In genomic region chr5:117713585-117714198, GRCh38 we compare ENCODE assay signal across 19 cellular contexts.
A peak's percentile ranks its signal among the peaks of the same experiment; 100 is the strongest.
DNase-seq lines count a peak whose midpoint lies in the region; ATAC-seq, FAIRE-seq and TF ChIP-seq lines count a peak whose summit lies in the region.
"Had no signal": no experiment of that assay in that cellular context is flagged by ENCODE, and none has a peak within 500 bp of the region (broad histone marks: within the 10 kb centered on the region; RNA-seq: fewer than 3 reads in every experiment).

No MANE protein-coding gene starts in this region.

- peak; percentile 29 for FAIRE-seq in D721Med (lab: Jason Lieb, UNC)
- FAIRE-seq: astrocyte had no signal

- peaks cover 50% of the 10 kb centered on the region for H3K36me3 Mint-ChIP-seq in WTC11
- H3K36me3 Mint-ChIP-seq: stimulated activated effector memory CD8-positive, alpha-beta T cell treated with anti-CD3 and anti-CD28 coated beads, Interleukin-12 subunit alpha, Interleukin-12 subunit beta, amount 100 ng/mL, for 72 hours had no signal

- no peaks in the 10 kb centered on the region for H3K4me1 Mint-ChIP-seq in WTC11
- H3K4me1 Mint-ChIP-seq: stimulated activated effector memory CD8-positive, alpha-beta T cell treated with anti-CD3 and anti-CD28 coated beads, Interleukin-12 subunit alpha, Interleukin-12 subunit beta, amount 100 ng/mL, for 72 hours had no signal

- CTCF ChIA-PET in HEK293T (lab: Yijun Ruan, JAX): no interaction called here
- CTCF ChIA-PET in WTC11 (lab: Charles Lee): no interaction called here

- TF ChIP-seq CTCF in D721Med (IDR thresholded peaks at IDR 0.05; ENCODE audit: insufficient read depth, missing control alignments) (no peak), WTC11 (IDR thresholded peaks at IDR 0.05) (no peak), fibroblast of pulmonary artery (IDR thresholded peaks at IDR 0.05; ENCODE audit: low read length, missing control alignments) (no peak)

- DNase-seq in D721Med (ENCODE audit: insufficient read length, low spot score) (no peak), HEK293T (ENCODE audit: extremely low spot score) (no peak), WTC11 (ENCODE audit: low spot score) (no peak), fibroblast of pulmonary artery (ENCODE audit: low read depth) (peak; percentile 14), SW 1271 (lab: John Stamatoyannopoulos, UW) (no peak), kidney glomerular epithelial cell (lab: John Stamatoyannopoulos, UW) (no peak), NCI-H1436 treated with DMSO at 0.1 percent for 48 hours (lab: John Stamatoyannopoulos, UW) (no peak)
- DNase-seq: activated CD4-positive, alpha-beta T cell treated with anti-CD3 and anti-CD28 coated beads for 4 hours; activated gamma-delta T cell; cortex of kidney; left cardiac atrium; NCI-H1048; SHP77 had no signal

- H3K4me3 Mint-ChIP-seq in WTC11: no peak overlapping the region
- H3K4me3 Mint-ChIP-seq: stimulated activated effector memory CD8-positive, alpha-beta T cell treated with anti-CD3 and anti-CD28 coated beads, Interleukin-12 subunit alpha, Interleukin-12 subunit beta, amount 100 ng/mL, for 72 hours had no signal

- H3K9me3 Mint-ChIP-seq in WTC11: peaks cover 67% of the 10 kb centered on the region

- POLR2A ChIA-PET in HEK293T (lab: Yijun Ruan, JAX) (no interaction called here), WTC11 (lab: Charles Lee) (no interaction called here)

- no peak overlapping the region for H3K4me3 ChIP-seq in fibroblast of pulmonary artery (replicated peaks; ENCODE audit: low read depth, low read length)
- H3K4me3 ChIP-seq: HAP-1, hepatocyte, tibial nerve had no signal

- no peaks in the 10 kb centered on the region for H3K27me3 Mint-ChIP-seq in WTC11 (ENCODE audit: low read depth)

- ATAC-seq in WTC11 (no peak), HG02759 (IDR thresholded peaks at IDR 0.05; ENCODE audit: unreplicated experiment) (no peak)
- ATAC-seq: left cardiac atrium; stimulated activated effector memory CD8-positive, alpha-beta T cell treated with anti-CD3 and anti-CD28 coated beads, Interleukin-12 subunit alpha, Interleukin-12 subunit beta, amount 100 ng/mL, for 72 hours had no signal

- no peak overlapping the region for H3K27ac Mint-ChIP-seq in WTC11
- H3K27ac Mint-ChIP-seq: stimulated activated effector memory CD8-positive, alpha-beta T cell treated with anti-CD3 and anti-CD28 coated beads, Interleukin-12 subunit alpha, Interleukin-12 subunit beta, amount 100 ng/mL, for 72 hours had no signal

TF ChIP-seq in HEK293T, 16 proteins besides CTCF, POLR2A, EP300 and RAD21:
- TF ChIP-seq LEF1 (IDR thresholded peaks at IDR 0.05; ENCODE audit: borderline replicate concordance) (no peak), ZNF384 (IDR thresholded peaks at IDR 0.05) (no peak), FOXM1 (IDR thresholded peaks at IDR 0.05; ENCODE audit: borderline replicate concordance) (no peak), CTBP1 (IDR thresholded peaks at IDR 0.05; ENCODE audit: borderline replicate concordance) (0 out of 2 replicates have a peak, but pooled peaks have one; percentile 6), NFRKB (IDR thresholded peaks at IDR 0.05) (no peak)
TF ChIP-seq in HEK293T: peak in this region for 1.

TF ChIP-seq in WTC11, 78 proteins besides CTCF, POLR2A, EP300 and RAD21:
- TF ChIP-seq STAT6 (CRISPR knock-in tag; conservative IDR thresholded peaks at IDR 0.05; ENCODE audit: low read depth): no peak
- TF ChIP-seq CREM (CRISPR knock-in tag; IDR thresholded peaks at IDR 0.05): 0 out of 2 replicates have a peak, but pooled peaks have one; percentile 36
